In genomic region chr3:182768413-182768812, GRCh38 we compare ENCODE assay signal across 28 cellular contexts.
"Had no signal": no experiment of that assay in that cellular context is flagged by ENCODE, and none has a peak within 500 bp of the region (broad histone marks: within the 10 kb centered on the region; RNA-seq: fewer than 3 reads in every experiment).

No MANE protein-coding gene starts in this region.

- H3K27me3 Mint-ChIP-seq: type B pancreatic cell had no signal

- H3K4me1 ChIP-seq: suprapubic skin, testis, thyroid gland, tibial artery, tibial nerve, transverse colon, upper lobe of left lung, upper lobe of right lung, uterus, vagina had no signal

- H3K36me3 ChIP-seq: stomach, suprapubic skin, thoracic aorta, thyroid gland, tibial artery, tibial nerve, transverse colon, upper lobe of left lung, upper lobe of right lung, uterus, vagina had no signal

- H3K4me3 Mint-ChIP-seq: stimulated activated effector memory CD8-positive, alpha-beta T cell treated with anti-CD3 and anti-CD28 coated beads, Interleukin-12 subunit alpha, Interleukin-12 subunit beta, amount 100 ng/mL, for 72 hours; stimulated activated memory B cell treated with anti-CD40 and anti-IgM and Interleukin-4, amounts not matched to agents 10 μg/mL and 1 μg/mL and 100 μg/mL, for 72 hours; stimulated activated naive B cell treated with anti-CD40 and anti-IgM and Interleukin-4, amounts not matched to agents 10 μg/mL and 1 μg/mL and 100 μg/mL, for 72 hours; stimulated activated naive CD8-positive, alpha-beta T cell treated with anti-CD3 and anti-CD28 coated beads, Interleukin-15, amount 100 ng/mL, for 72 hours; stimulated activated naive CD8-positive, alpha-beta T cell treated with anti-CD3 and anti-CD28 coated beads, Interleukin-15, Interleukin-2, amounts not matched to agents 100 ng/mL and 50 ng/mL, for 24 hours; type B pancreatic cell had no signal

- H3K27ac Mint-ChIP-seq: stimulated activated effector memory CD8-positive, alpha-beta T cell treated with anti-CD3 and anti-CD28 coated beads, Interleukin-12 subunit alpha, Interleukin-12 subunit beta, amount 100 ng/mL, for 72 hours; stimulated activated memory B cell treated with anti-CD40 and anti-IgM and Interleukin-4, amounts not matched to agents 10 μg/mL and 1 μg/mL and 100 μg/mL, for 72 hours; stimulated activated naive B cell treated with anti-CD40 and anti-IgM and Interleukin-4, amounts not matched to agents 10 μg/mL and 1 μg/mL and 100 μg/mL, for 72 hours; stimulated activated naive CD8-positive, alpha-beta T cell treated with anti-CD3 and anti-CD28 coated beads, Interleukin-15, amount 100 ng/mL, for 72 hours; stimulated activated naive CD8-positive, alpha-beta T cell treated with anti-CD3 and anti-CD28 coated beads, Interleukin-15, Interleukin-2, amounts not matched to agents 100 ng/mL and 50 ng/mL, for 24 hours; type B pancreatic cell had no signal

- H3K4me3 ChIP-seq: stomach, suprapubic skin, testis, thoracic aorta, thyroid gland, tibial artery, tibial nerve, transverse colon, upper lobe of left lung, upper lobe of right lung, uterus, vagina had no signal

- H3K36me3 Mint-ChIP-seq: stimulated activated effector memory CD8-positive, alpha-beta T cell treated with anti-CD3 and anti-CD28 coated beads, Interleukin-12 subunit alpha, Interleukin-12 subunit beta, amount 100 ng/mL, for 72 hours; stimulated activated memory B cell treated with anti-CD40 and anti-IgM and Interleukin-4, amounts not matched to agents 10 μg/mL and 1 μg/mL and 100 μg/mL, for 72 hours; stimulated activated naive B cell treated with anti-CD40 and anti-IgM and Interleukin-4, amounts not matched to agents 10 μg/mL and 1 μg/mL and 100 μg/mL, for 72 hours; type B pancreatic cell had no signal

- H3K27ac ChIP-seq: stomach, suprapubic skin, testis, thoracic aorta, thyroid gland, tibial artery, tibial nerve, transverse colon, upper lobe of left lung, upper lobe of right lung, uterus, vagina had no signal

- H3K9me3 ChIP-seq: stomach, suprapubic skin, testis, thoracic aorta, thyroid gland, tibial artery, tibial nerve, transverse colon, upper lobe of left lung, upper lobe of right lung, uterus, vagina had no signal

- H3K27me3 ChIP-seq: stomach, suprapubic skin, testis, thyroid gland, tibial artery, tibial nerve, transverse colon, upper lobe of left lung, upper lobe of right lung, uterus, vagina had no signal

- ATAC-seq: stimulated activated effector memory CD8-positive, alpha-beta T cell treated with anti-CD3 and anti-CD28 coated beads, Interleukin-12 subunit alpha, Interleukin-12 subunit beta, amount 100 ng/mL, for 72 hours; stimulated activated memory B cell treated with anti-CD40 and anti-IgM and Interleukin-4, amounts not matched to agents 10 μg/mL and 1 μg/mL and 100 μg/mL, for 72 hours; stimulated activated naive B cell treated with anti-CD40 and anti-IgM and Interleukin-4, amounts not matched to agents 10 μg/mL and 1 μg/mL and 100 μg/mL, for 72 hours; stimulated activated naive CD8-positive, alpha-beta T cell treated with anti-CD3 and anti-CD28 coated beads, Interleukin-15, amount 100 ng/mL, for 72 hours; stimulated activated naive CD8-positive, alpha-beta T cell treated with anti-CD3 and anti-CD28 coated beads, Interleukin-15, Interleukin-2, amounts not matched to agents 100 U/mL and 50 U/mL, for 24 hours; upper lobe of right lung had no signal

- H3K9me3 Mint-ChIP-seq: stimulated activated effector memory CD8-positive, alpha-beta T cell treated with anti-CD3 and anti-CD28 coated beads, Interleukin-12 subunit alpha, Interleukin-12 subunit beta, amount 100 ng/mL, for 72 hours; stimulated activated memory B cell treated with anti-CD40 and anti-IgM and Interleukin-4, amounts not matched to agents 10 μg/mL and 1 μg/mL and 100 μg/mL, for 72 hours; stimulated activated naive CD8-positive, alpha-beta T cell treated with anti-CD3 and anti-CD28 coated beads, Interleukin-15, amount 100 ng/mL, for 72 hours; stimulated activated naive CD8-positive, alpha-beta T cell treated with anti-CD3 and anti-CD28 coated beads, Interleukin-15, Interleukin-2, amounts not matched to agents 100 ng/mL and 50 ng/mL, for 24 hours; type B pancreatic cell had no signal

- H3K4me1 Mint-ChIP-seq: stimulated activated effector memory CD8-positive, alpha-beta T cell treated with anti-CD3 and anti-CD28 coated beads, Interleukin-12 subunit alpha, Interleukin-12 subunit beta, amount 100 ng/mL, for 72 hours; stimulated activated memory B cell treated with anti-CD40 and anti-IgM and Interleukin-4, amounts not matched to agents 10 μg/mL and 1 μg/mL and 100 μg/mL, for 72 hours; stimulated activated naive B cell treated with anti-CD40 and anti-IgM and Interleukin-4, amounts not matched to agents 10 μg/mL and 1 μg/mL and 100 μg/mL, for 72 hours; stimulated activated naive CD8-positive, alpha-beta T cell treated with anti-CD3 and anti-CD28 coated beads, Interleukin-15, amount 100 ng/mL, for 72 hours had no signal

- DNase-seq: stimulated activated CD4-positive, alpha-beta T cell treated with anti-CD3 and anti-CD28 coated beads, Interleukin-2, amount 100 ng/mL, for 48 hours; stimulated activated CD4-positive, alpha-beta T cell treated with anti-CD3 and anti-CD28 coated beads, Interleukin-4, amount 100 ng/mL, for 1 hour; stimulated activated CD4-positive, alpha-beta T cell treated with anti-CD3 and anti-CD28 coated beads, Interleukin-4, amount 100 ng/mL, for 24 hours; stimulated activated CD4-positive, alpha-beta T cell treated with anti-CD3 and anti-CD28 coated beads, Interleukin-4, amount 100 ng/mL, for 4 hours; stimulated activated CD8-positive, alpha-beta memory T cell treated with anti-CD3 and anti-CD28 coated beads, Interleukin-4, amount 100 ng/mL, for 48 hours; stimulated activated naive B cell treated with anti-CD40 and anti-IgM and Interleukin-4, amounts not matched to agents 10 μg/mL and 1 μg/mL and 100 μg/mL, for 72 hours; stimulated activated naive CD4-positive, alpha-beta T cell; stimulated activated naive CD4-positive, alpha-beta T cell treated with Interleukin-2 at 50 U/mL for 16 hours; stimulated activated naive CD8-positive, alpha-beta T cell treated with anti-CD3 and anti-CD28 coated beads, Interleukin-15, amount 100 ng/mL, for 72 hours; stimulated activated naive CD8-positive, alpha-beta T cell treated with anti-CD3 and anti-CD28 coated beads, Interleukin-15, Interleukin-2, amounts not matched to agents 100 U/mL and 50 U/mL, for 24 hours; stomach; substantia nigra; testis; thyroid gland; tibial artery; transverse colon; trophoblast cell; upper lobe of left lung; upper lobe of right lung; uterus had no signal
